ENCODE assay signal across 8 cellular contexts in the genomic region with DNA sequence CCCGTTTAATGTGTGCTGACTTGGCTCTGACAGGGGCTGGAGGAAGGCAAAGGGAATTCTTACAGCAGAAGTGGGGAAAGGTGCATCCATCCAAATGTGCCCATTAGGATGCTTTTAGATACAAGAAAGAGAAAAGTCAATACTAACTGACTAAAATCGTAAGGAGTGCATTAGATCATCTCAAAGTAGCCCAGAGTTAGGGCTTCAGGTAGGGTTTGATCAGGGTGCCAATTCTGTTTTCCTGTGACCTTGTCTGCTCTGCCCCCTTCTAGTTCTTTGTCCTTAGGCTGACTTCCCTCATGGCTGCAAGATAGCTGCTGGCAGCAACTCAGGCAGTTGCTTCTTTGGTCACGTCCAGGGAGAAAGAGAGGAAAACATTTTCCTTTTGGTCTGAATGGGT.
"Had no signal": no experiment of that assay in that cellular context is flagged by ENCODE, and none has a peak within 500 bp of the region (broad histone marks: within the 10 kb centered on the region; RNA-seq: fewer than 3 reads in every experiment).

No MANE protein-coding gene starts in this region.

- FAIRE-seq: H54, HTR-8/SVneo had no signal

- H3K27ac Mint-ChIP-seq: H9 had no signal

- H3K4me3 ChIP-seq: GM23248 had no signal

- H3K9ac ChIP-seq: GM23248 had no signal

- DNase-seq: GM23248, GOT3, HCEC 1CT, KG1 had no signal

- H3K9me3 Mint-ChIP-seq: IgD-negative memory B cell had no signal

- H3K4me3 Mint-ChIP-seq: H9, IgD-negative memory B cell had no signal

- H2AFZ ChIP-seq: GM23248 had no signal

- H3K27ac ChIP-seq: GM23248 had no signal
